Comparison of ENCODE assay signal across 18 cellular contexts in the genomic region with DNA sequence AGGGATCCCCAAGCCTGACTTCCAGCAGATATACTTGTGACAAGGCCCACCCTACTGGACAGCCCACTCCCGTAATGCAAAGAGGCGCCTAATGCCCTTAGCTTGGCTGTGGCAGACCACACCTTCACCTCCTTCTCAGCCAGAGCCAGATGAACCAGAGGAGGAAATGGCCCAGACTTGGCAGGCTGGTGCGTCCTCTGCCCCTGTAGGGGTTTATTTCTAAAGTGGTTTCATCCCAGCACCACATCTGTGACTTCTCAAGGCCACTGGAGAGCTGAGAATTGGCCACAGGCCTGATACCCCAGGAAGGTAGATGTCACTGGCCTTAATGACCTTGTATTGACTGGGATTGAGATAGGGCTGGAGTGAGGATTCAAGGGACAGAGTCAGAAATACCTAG. TPM values are rescaled to one million over a fixed set of nuclear protein-coding genes. Genes with fewer than 3 reads are reported as not detected.
DNase-seq lines count a peak whose midpoint lies in the region; ATAC-seq and TF ChIP-seq lines count a peak whose summit lies in the region.
"Had no signal": no experiment of that assay in that cellular context is flagged by ENCODE, and none has a peak within 500 bp of the region (broad histone marks: within the 10 kb centered on the region; RNA-seq: fewer than 3 reads in every experiment).

No MANE protein-coding gene starts in this region.

- H3K36me3 ChIP-seq in SJCRH30 (no peaks in the 10 kb centered on the region), sigmoid colon (peaks cover 0 to 5% (median 2%) of the 10 kb centered on the region in 4 donors)
- H3K36me3 ChIP-seq in effector memory CD4-positive, alpha-beta T cell (ENCODE audit: control insufficient read depth, insufficient read depth, low read length) = no peaks in the 10 kb centered on the region
- H3K36me3 ChIP-seq in CD8-positive, alpha-beta memory T cell (ENCODE audit: insufficient read depth, low read length) = no peaks in the 10 kb centered on the region
- H3K36me3 ChIP-seq: brain microvascular endothelial cell, right atrium auricular region had no signal

- H3K4me3 ChIP-seq in SJCRH30 (no peak overlapping the region), sigmoid colon (no peak overlapping the region)
- H3K4me3 ChIP-seq in effector memory CD4-positive, alpha-beta T cell (ENCODE audit: insufficient read depth, low read depth, low read length, poor library complexity, severe bottlenecking) = no peak overlapping the region
- no peak overlapping the region for H3K4me3 ChIP-seq in CD8-positive, alpha-beta memory T cell (ENCODE audit: low read length)
- H3K4me3 ChIP-seq: right atrium auricular region had no signal

- H3K4me1 Mint-ChIP-seq in H9 = peaks cover 43 to 51% of the 10 kb centered on the region in 2 experiments
- H3K4me1 Mint-ChIP-seq in CD8-positive, alpha-beta memory T cell = peaks cover 0 to 7% (median 3%) of the 10 kb centered on the region in 3 donors
- H3K4me1 Mint-ChIP-seq: activated B cell treated with CpG ODN at 0.5 μM for 24 hours had no signal

- H2BK15ac ChIP-seq in H9 (ENCODE audit: low read depth, low read length) = no peak overlapping the region

- ATAC-seq in HG03095 (IDR thresholded peaks at IDR 0.05; ENCODE audit: unreplicated experiment) = no peak

- H4K91ac ChIP-seq in H9 (ENCODE audit: insufficient read length, low read depth, low read length) = no peak overlapping the region

- no peak overlapping the region; the same call in 1 of the 2 replicates for H3K14ac ChIP-seq in H9 (ENCODE audit: insufficient read depth, low read length)

- no peak overlapping the region for H2BK5ac ChIP-seq in H9 (ENCODE audit: insufficient read length, low read length)

- H3K4me1 ChIP-seq in H9 (ENCODE audit: insufficient read depth, low read length) (peaks cover 7% of the 10 kb centered on the region; the same call in 1 of the 2 replicates), SJCRH30 (peaks cover 33% of the 10 kb centered on the region), sigmoid colon (peaks cover 0 to 68% (median 56%) of the 10 kb centered on the region in 4 donors)
- no peaks in the 10 kb centered on the region for H3K4me1 ChIP-seq in effector memory CD4-positive, alpha-beta T cell (ENCODE audit: control insufficient read depth, insufficient read depth, low read length, poor library complexity, severe bottlenecking)
- H3K4me1 ChIP-seq in CD8-positive, alpha-beta memory T cell (ENCODE audit: insufficient read depth, low read length) = no peaks in the 10 kb centered on the region

- H3K18ac ChIP-seq in H9 (ENCODE audit: insufficient read length, low read depth, low read length) = peak overlapping the region; percentile 47

- intact Hi-C loops in sigmoid colon (cut with DNase I) = no loop called here

- H3K4me2 ChIP-seq in H9 (ENCODE audit: insufficient read depth, insufficient read length, low read length) = no peak overlapping the region

- H2BK12ac ChIP-seq in H9 (ENCODE audit: insufficient read length, low read depth, low read length) = no peak overlapping the region

- H2BK20ac ChIP-seq in H9 (ENCODE audit: low read depth, low read length, poor library complexity, severe bottlenecking) = no peak overlapping the region

- H3K79me1 ChIP-seq in H9 (ENCODE audit: insufficient read depth, low read depth, low read length, poor library complexity, severe bottlenecking) = no peaks in the 10 kb centered on the region

- no peak overlapping the region for H3T11ph ChIP-seq in H9 (ENCODE audit: low read length)

- no peaks in the 10 kb centered on the region for H3K27me3 Mint-ChIP-seq in H9 (ENCODE audit: low read depth)
- H3K27me3 Mint-ChIP-seq in CD8-positive, alpha-beta memory T cell = peaks cover 12 to 39% of the 10 kb centered on the region in 2 donors

- no peak overlapping the region for H3K9ac ChIP-seq in H9 (ENCODE audit: extremely low read depth, insufficient read length, low read length)

- H3K27ac ChIP-seq in H9 (ENCODE audit: insufficient read length, low read depth, low read length) (no peak overlapping the region), SJCRH30 (peak overlapping the region; percentile 83), sigmoid colon (peak overlapping the region; percentile 66 to 85 (median 76))
- H3K27ac ChIP-seq in effector memory CD4-positive, alpha-beta T cell (ENCODE audit: insufficient read depth, low read length, poor library complexity, severe bottlenecking) = no peak overlapping the region
- H3K27ac ChIP-seq in CD8-positive, alpha-beta memory T cell (ENCODE audit: low read depth, low read length) = no peak overlapping the region
- H3K27ac ChIP-seq: brain microvascular endothelial cell had no signal

- H2AK5ac ChIP-seq in H9 (ENCODE audit: insufficient read length, low read length) = no peak overlapping the region

- DNase-seq in H9 = peak; percentile 22
- DNase-seq in SJCRH30 = no peak
- peak; percentile 40 for DNase-seq in islet precursor cell
- DNase-seq in sigmoid colon = no peak
- no peak for DNase-seq in dedifferentiated amniotic fluid mesenchymal stem cell (ENCODE audit: extremely low spot score)
- DNase-seq in effector memory CD4-positive, alpha-beta T cell = no peak
- DNase-seq in CD8-positive, alpha-beta memory T cell = no peak
- DNase-seq: activated B cell treated with CpG ODN at 0.5 μM for 24 hours; activated naive CD8-positive, alpha-beta T cell treated with anti-CD3 and anti-CD28 coated beads, Interleukin-2, amount 10 ng/mL, durations not matched to agents 7 days and 5 days; brain microvascular endothelial cell; dermis blood vessel endothelial cell; erythroblast; HCEC 1CT; mammary epithelial cell; NCI-H526 treated with DMSO at 0.1 percent for 48 hours had no signal

- TF ChIP-seq EP300 in sigmoid colon (IDR thresholded peaks at IDR 0.05) = no peak

- H4K20me1 ChIP-seq in H9 (ENCODE audit: control insufficient read depth, insufficient read depth, insufficient read length) = no peaks in the 10 kb centered on the region

- H3K4ac ChIP-seq in H9 (ENCODE audit: low read depth, low read length) = no peak overlapping the region

- no peak overlapping the region for H4K8ac ChIP-seq in H9 (replicated peaks; ENCODE audit: insufficient read length, low read depth, low read length)

- no peak overlapping the region for H4K5ac ChIP-seq in H9 (ENCODE audit: insufficient read length, low read depth, low read length)

- H2BK120ac ChIP-seq in H9 (ENCODE audit: low read depth, low read length, poor library complexity, severe bottlenecking) = no peak overlapping the region

- peak overlapping the region in 1 of 3 experiments; percentile 71; a peak in 2 of 7 replicates for H3K27ac Mint-ChIP-seq in H9
- H3K27ac Mint-ChIP-seq in CD8-positive, alpha-beta memory T cell = no peak overlapping the region
- H3K27ac Mint-ChIP-seq: activated B cell treated with CpG ODN at 0.5 μM for 24 hours; activated naive CD8-positive, alpha-beta T cell treated with anti-CD3 and anti-CD28 coated beads, Interleukin-2, amount 10 ng/mL, durations not matched to agents 7 days and 5 days; stimulated activated naive CD8-positive, alpha-beta T cell treated with anti-CD3 and anti-CD28 coated beads, Interleukin-15, Interleukin-2, amounts not matched to agents 100 ng/mL and 50 ng/mL, for 24 hours had no signal

- no peak overlapping the region for H2AFZ ChIP-seq in H9 (ENCODE audit: low read length)

- no peaks in the 10 kb centered on the region for H3K9me3 Mint-ChIP-seq in H9
- H3K9me3 Mint-ChIP-seq in CD8-positive, alpha-beta memory T cell = no peaks in the 10 kb centered on the region
- H3K9me3 Mint-ChIP-seq: activated B cell treated with CpG ODN at 0.5 μM for 24 hours; activated naive CD8-positive, alpha-beta T cell treated with anti-CD3 and anti-CD28 coated beads, Interleukin-2, amount 10 ng/mL, durations not matched to agents 7 days and 5 days; stimulated activated naive CD8-positive, alpha-beta T cell treated with anti-CD3 and anti-CD28 coated beads, Interleukin-15, Interleukin-2, amounts not matched to agents 100 ng/mL and 50 ng/mL, for 24 hours had no signal

- H3K9me3 ChIP-seq in H9 (ENCODE audit: control insufficient read depth, low read depth, low read length) (no peaks in the 10 kb centered on the region), SJCRH30 (replicated peaks) (no peaks in the 10 kb centered on the region), sigmoid colon (no peaks in the 10 kb centered on the region)
- no peaks in the 10 kb centered on the region for H3K9me3 ChIP-seq in effector memory CD4-positive, alpha-beta T cell (ENCODE audit: control insufficient read depth, low read length)
- H3K9me3 ChIP-seq in CD8-positive, alpha-beta memory T cell (ENCODE audit: low read length) = no peaks in the 10 kb centered on the region
- H3K9me3 ChIP-seq: right atrium auricular region had no signal

- no peaks in the 10 kb centered on the region for H3K23me2 ChIP-seq in H9 (ENCODE audit: insufficient read length, low read depth, low read length, poor library complexity, severe bottlenecking)

- no peak overlapping the region for H3K56ac ChIP-seq in H9 (ENCODE audit: insufficient read length, low read depth, low read length)

- POLR2A ChIA-PET in CD8-positive, alpha-beta memory T cell (lab: Charles Lee) = no interaction called here

- CTCF ChIA-PET in CD8-positive, alpha-beta memory T cell (lab: Charles Lee) = no interaction called here

- no peaks in the 10 kb centered on the region for H3K36me3 Mint-ChIP-seq in H9 (ENCODE audit: insufficient read depth in 1 of 3, low read depth in 3 of 3)
- no peaks in the 10 kb centered on the region for H3K36me3 Mint-ChIP-seq in CD8-positive, alpha-beta memory T cell
- H3K36me3 Mint-ChIP-seq: activated naive CD8-positive, alpha-beta T cell treated with anti-CD3 and anti-CD28 coated beads, Interleukin-2, amount 10 ng/mL, durations not matched to agents 7 days and 5 days had no signal

- no peak overlapping the region for H3K23ac ChIP-seq in H9 (ENCODE audit: insufficient read length, low read depth, low read length)

- H3K79me2 ChIP-seq in H9 (ENCODE audit: insufficient read depth, low read length) = no peaks in the 10 kb centered on the region

- no peak overlapping the region; a peak in 1 of 5 replicates for H3K4me3 Mint-ChIP-seq in H9
- H3K4me3 Mint-ChIP-seq in CD8-positive, alpha-beta memory T cell = no peak overlapping the region
- H3K4me3 Mint-ChIP-seq: activated B cell treated with CpG ODN at 0.5 μM for 24 hours; activated naive CD8-positive, alpha-beta T cell treated with anti-CD3 and anti-CD28 coated beads, Interleukin-2, amount 10 ng/mL, durations not matched to agents 7 days and 5 days; stimulated activated naive CD8-positive, alpha-beta T cell treated with anti-CD3 and anti-CD28 coated beads, Interleukin-15, Interleukin-2, amounts not matched to agents 100 ng/mL and 50 ng/mL, for 24 hours had no signal

- H3K27me3 ChIP-seq in H9 (ENCODE audit: insufficient read depth, low read length) (no peaks in the 10 kb centered on the region), SJCRH30 (no peaks in the 10 kb centered on the region), sigmoid colon (no peaks in the 10 kb centered on the region)
- H3K27me3 ChIP-seq in effector memory CD4-positive, alpha-beta T cell (replicated peaks; ENCODE audit: control insufficient read depth, insufficient read depth, low read length, poor library complexity, severe bottlenecking) = no peaks in the 10 kb centered on the region
- peaks cover 10% of the 10 kb centered on the region for H3K27me3 ChIP-seq in CD8-positive, alpha-beta memory T cell (ENCODE audit: insufficient read depth, low read length, poor library complexity, severe bottlenecking)
- H3K27me3 ChIP-seq: brain microvascular endothelial cell, right atrium auricular region had no signal

- WGBS in H9 (ENCODE audit: extremely low coverage, insufficient read length, low lambda C conversion rate) = no CpG with 5 or more reads among the region's 3 CpGs
- WGBS in sigmoid colon, 2 donors = 75 to 94% methylated on average over 3 of the region's 3 CpGs

- TF ChIP-seq POLR2A in sigmoid colon (IDR thresholded peaks at IDR 0.05) = no peak

- no peak for TF ChIP-seq CTCF in H9 (conservative IDR thresholded peaks at IDR 0.05)
- TF ChIP-seq CTCF in sigmoid colon (IDR thresholded peaks at IDR 0.05) = no peak

RNA-seq across cellular contexts. Expression of a gene that starts 29.5 kb away (rescaled TPM):
- total RNA-seq in H9 (2021) = 3.5 and 4.0 TPM in 2 replicates
- total RNA-seq in SJCRH30 (2014; rRNA removed; shearing (Covaris generic)) = 13.4 and 15.3 TPM in 2 replicates
- total RNA-seq in sigmoid colon = 100 to 1,000 TPM in 2 of 4 donors, 10 to 100 TPM in 2; 80.3 to 122 (median 103) TPM
- polyA plus RNA-seq in sigmoid colon = 10 to 100 TPM in 1 of 3 donors, 1 to 10 TPM in 2; 1.6 to 10.6 (median 4.2) TPM
- not detected for total RNA-seq in CD8-positive, alpha-beta memory T cell
- not detected for polyA plus RNA-seq in CD8-positive, alpha-beta memory T cell
- total RNA-seq: activated naive CD8-positive, alpha-beta T cell treated with anti-CD3 and anti-CD28 coated beads, Interleukin-2, amount 10 ng/mL, durations not matched to agents 7 days and 5 days had no signal

Comparison
In these comparisons a context has a peak if more than half of its experiments do, and no peak if none do; other contexts are left out.
1. DNase-seq: peak in H9 (single experiment) and islet precursor cell (single experiment); none in SJCRH30 (0 of 2), sigmoid colon (single experiment), dedifferentiated amniotic fluid mesenchymal stem cell (single experiment), effector memory CD4-positive, alpha-beta T cell (0 of 3) and CD8-positive, alpha-beta memory T cell (0 of 5).
2. H3K27ac ChIP-seq: peak in SJCRH30 (single experiment) and sigmoid colon (4 of 4); none in H9 (single experiment), effector memory CD4-positive, alpha-beta T cell (single experiment) and CD8-positive, alpha-beta memory T cell (single experiment).